ENCODE assay signal across 20 cellular contexts in genomic region chr5:173745561-173745960, GRCh38.
DNase-seq lines count a peak whose midpoint lies in the region; ATAC-seq, FAIRE-seq and TF ChIP-seq lines count a peak whose summit lies in the region.
"Had no signal": no experiment of that assay in that cellular context is flagged by ENCODE, and none has a peak within 500 bp of the region (broad histone marks: within the 10 kb centered on the region; RNA-seq: fewer than 3 reads in every experiment).

No MANE protein-coding gene starts in this region.

- FAIRE-seq in HepG2 (lab: Jason Lieb, UNC) (no peak), astrocyte (lab: Jason Lieb, UNC) (no peak)
- FAIRE-seq: RCC 7860, TTC549 had no signal

- H3K9me3 ChIP-seq in HepG2 (ENCODE audit: low read length) (no peaks in the 10 kb centered on the region), right lobe of liver (no peaks in the 10 kb centered on the region), astrocyte (ENCODE audit: insufficient read depth, low read depth, low read length) (no peaks in the 10 kb centered on the region)
- H3K9me3 ChIP-seq: heart right ventricle, thoracic aorta had no signal

- no peak overlapping the region for H3K23ac ChIP-seq in mesendoderm (ENCODE audit: low read length)

- no peak overlapping the region for H3K4me3 Mint-ChIP-seq in astrocyte (ENCODE audit: unreplicated experiment)
- H3K4me3 Mint-ChIP-seq: CD4-positive, alpha-beta T cell; neural crest cell had no signal

- intact Hi-C loops in HepG2 (cut with micrococcal nuclease; ENCODE audit: unreplicated experiment): no loop called here
- intact Hi-C loops in right lobe of liver (cut with DNase I): no loop called here
- intact Hi-C loops in dorsolateral prefrontal cortex (cut with DNase I): no loop called here

- H2BK120ac ChIP-seq in mesendoderm (ENCODE audit: low read depth, low read length): peak overlapping the region; percentile 93

- no peak overlapping the region for H2AFZ ChIP-seq in HepG2 (ENCODE audit: low read length)
- no peak overlapping the region for H2AFZ ChIP-seq in astrocyte (ENCODE audit: low read depth, low read length)

- peak overlapping the region; percentile 14 to 44 (median 30); a peak in 5 of 6 replicates for H3K4me3 ChIP-seq in HepG2 (replicated peaks in 1 of 3; ENCODE audit: insufficient read depth in 1 of 3, low read depth in 2 of 3, low read length in 3 of 3)
- H3K4me3 ChIP-seq in right lobe of liver: no peak overlapping the region
- H3K4me3 ChIP-seq in astrocyte (ENCODE audit: insufficient read depth, low read depth, low read length): no peak overlapping the region
- H3K4me3 ChIP-seq in mesendoderm (ENCODE audit: low read length): no peak overlapping the region
- H3K4me3 ChIP-seq in dorsolateral prefrontal cortex: peak overlapping the region in 7 of 59 donors; percentile 1 to 29 (median 10)
- H3K4me3 ChIP-seq: heart right ventricle, SK-N-MC, thoracic aorta had no signal

- no peaks in the 10 kb centered on the region for H3K36me3 ChIP-seq in HepG2 (replicated peaks in 1 of 2; ENCODE audit: control insufficient read depth in 1 of 2, insufficient read depth in 2 of 2, low read length in 2 of 2)
- no peaks in the 10 kb centered on the region for H3K36me3 ChIP-seq in right lobe of liver
- H3K36me3 ChIP-seq in astrocyte (ENCODE audit: insufficient read depth, low read length): no peaks in the 10 kb centered on the region
- no peaks in the 10 kb centered on the region for H3K36me3 ChIP-seq in mesendoderm (ENCODE audit: control insufficient read depth, insufficient read depth, low read length)
- H3K36me3 ChIP-seq: heart right ventricle, thoracic aorta had no signal

- CTCF ChIA-PET in HepG2 (lab: Yijun Ruan, JAX; ENCODE audit: low intra/inter-chr PET ratio, low total read pairs): no interaction called here

- in situ Hi-C loops in HepG2 (cut with HindIII; ENCODE audit: extremely low pct_ligation_motif_present, low pct_unique_long_range_greater_than_20kb): no loop called here

- DNase-seq in HepG2 (ENCODE audit: low spot score) (no peak), right lobe of liver (no peak), astrocyte (ENCODE audit: low read depth) (no peak), mesendoderm (peak; percentile 46), dorsolateral prefrontal cortex (no peak), AG20443 (ENCODE audit: low spot score) (no peak)
- DNase-seq: 8988T; CD4-positive, alpha-beta T cell; cerebellar nuclear complex; heart right ventricle; islet precursor cell; NCI-H2171 treated with DMSO at 0.1 percent for 48 hours; NCI-H748 treated with DMSO at 0.1 percent for 48 hours had no signal

- BruUV-seq in HepG2 (replicated peaks; lab: Mats Ljungman, UMichigan): TSS peak; percentile 76

- peaks cover 52% of the 10 kb centered on the region for H3K4me1 ChIP-seq in HepG2 (ENCODE audit: insufficient read depth, low read length)
- peaks cover 0 to 6% (median 0%) of the 10 kb centered on the region in 4 donors for H3K4me1 ChIP-seq in right lobe of liver
- peaks cover 4% of the 10 kb centered on the region for H3K4me1 ChIP-seq in astrocyte (ENCODE audit: insufficient read depth, low read length)
- H3K4me1 ChIP-seq in mesendoderm (ENCODE audit: control insufficient read depth, low read depth, low read length): peaks cover 12% of the 10 kb centered on the region

- POLR2A ChIA-PET in HepG2 (lab: Yijun Ruan, JAX): interaction anchor here (1.1 kb wide), 1 partner anchor 18 kb away, joined by 7 read pairs; no protein-coding TSS in a partner anchor

- H3K27me3 Mint-ChIP-seq in astrocyte (ENCODE audit: low read depth, unreplicated experiment): peaks cover 3% of the 10 kb centered on the region
- H3K27me3 Mint-ChIP-seq: CD4-positive, alpha-beta T cell had no signal

- H3K36me3 Mint-ChIP-seq in astrocyte (ENCODE audit: low read depth, unreplicated experiment): peaks cover 3% of the 10 kb centered on the region

- no peaks in the 10 kb centered on the region for H4K20me1 ChIP-seq in HepG2 (ENCODE audit: insufficient read depth, low read length)
- H4K20me1 ChIP-seq in astrocyte (ENCODE audit: insufficient read depth, low read length): no peaks in the 10 kb centered on the region

- no peak for TF ChIP-seq EP300 in HepG2 (IDR thresholded peaks at IDR 0.05; ENCODE audit: low read depth in 2 of 2, low read length in 2 of 2)
- TF ChIP-seq EP300 in HepG2 (CRISPR knock-in tag; IDR thresholded peaks at IDR 0.05; ENCODE audit: borderline replicate concordance): no peak

- H2AK5ac ChIP-seq in mesendoderm (ENCODE audit: low read length): no peak overlapping the region

- peak overlapping the region; percentile 48 for H3K4ac ChIP-seq in mesendoderm (ENCODE audit: low read depth, low read length)

- peak overlapping the region; percentile 65 for H3K4me2 ChIP-seq in HepG2 (ENCODE audit: low read depth, low read length)
- H3K4me2 ChIP-seq in astrocyte (ENCODE audit: low read length): no peak overlapping the region
- peak overlapping the region; percentile 23 for H3K4me2 ChIP-seq in mesendoderm (ENCODE audit: low read length)

- H3K79me2 ChIP-seq in HepG2 (ENCODE audit: insufficient read depth, low read length): no peaks in the 10 kb centered on the region
- no peaks in the 10 kb centered on the region for H3K79me2 ChIP-seq in astrocyte (ENCODE audit: insufficient read depth, low read length)
- no peaks in the 10 kb centered on the region for H3K79me2 ChIP-seq in mesendoderm (ENCODE audit: control insufficient read depth, insufficient read depth, low read length)

- no peak overlapping the region for H4K5ac ChIP-seq in mesendoderm (ENCODE audit: low read length)

- H3K27ac ChIP-seq in HepG2 (ENCODE audit: extremely low read length, insufficient read depth, low read length): peak overlapping the region; percentile 7
- no peak overlapping the region for H3K27ac ChIP-seq in right lobe of liver
- no peak overlapping the region for H3K27ac ChIP-seq in astrocyte (ENCODE audit: low read depth, low read length)
- peak overlapping the region; percentile 30 for H3K27ac ChIP-seq in mesendoderm (ENCODE audit: low read depth, low read length)
- H3K27ac ChIP-seq in dorsolateral prefrontal cortex: peak overlapping the region in 16 of 59 donors; percentile 3 to 68 (median 32)
- H3K27ac ChIP-seq: SK-N-MC, thoracic aorta had no signal

- H2BK5ac ChIP-seq in mesendoderm (ENCODE audit: low read length): peak overlapping the region; percentile 79

- TF ChIP-seq CTCF in HepG2 (CRISPR knock-in tag; IDR thresholded peaks at IDR 0.05) (no peak), right lobe of liver (IDR thresholded peaks at IDR 0.05) (no peak), astrocyte (IDR thresholded peaks at IDR 0.05; ENCODE audit: insufficient read depth, low read depth, low read length) (no peak), dorsolateral prefrontal cortex (IDR thresholded peaks at IDR 0.05 in 54 of 56, conservative IDR thresholded peaks at IDR 0.05 in 2 of 56; ENCODE audit: low read depth in 1 of 56, partially characterized antibody in 56 of 56) (no peak)

- 62% methylated on average over 7 of the region's 7 CpGs for WGBS in HepG2 (ENCODE audit: low lambda C conversion rate)
- WGBS in right lobe of liver (ENCODE audit: insufficient coverage, low coverage, low lambda C conversion rate, missing lambda C conversion rate): 83% methylated on average over 5 of the region's 7 CpGs
- WGBS in mesendoderm (ENCODE audit: extremely low coverage, insufficient coverage, low lambda C conversion rate): no CpG with 5 or more reads among the region's 7 CpGs

- H3K9me3 Mint-ChIP-seq in astrocyte (ENCODE audit: unreplicated experiment): no peaks in the 10 kb centered on the region
- H3K9me3 Mint-ChIP-seq: CD4-positive, alpha-beta T cell; neural crest cell had no signal

- H4K8ac ChIP-seq in mesendoderm (ENCODE audit: low read depth, low read length): no peak overlapping the region

- no peak overlapping the region for H2BK15ac ChIP-seq in mesendoderm (replicated peaks; ENCODE audit: low read depth)

- H3K27me3 ChIP-seq in HepG2 (ENCODE audit: control insufficient read depth in 1 of 2, insufficient read depth in 2 of 2, low read length in 2 of 2) (no peaks in the 10 kb centered on the region), right lobe of liver (no peaks in the 10 kb centered on the region), astrocyte (ENCODE audit: insufficient read depth, low read length) (no peaks in the 10 kb centered on the region), mesendoderm (ENCODE audit: insufficient read depth, low read length, poor library complexity) (no peaks in the 10 kb centered on the region), dorsolateral prefrontal cortex (no peaks in the 10 kb centered on the region)
- H3K27me3 ChIP-seq: heart right ventricle had no signal

- H3K9ac ChIP-seq in HepG2 (ENCODE audit: insufficient read depth, low read depth, low read length) (peak overlapping the region; percentile 41), astrocyte (ENCODE audit: low read length) (no peak overlapping the region), mesendoderm (ENCODE audit: low read length) (peak overlapping the region; percentile 49)

- no peak for TF ChIP-seq RAD21 in HepG2 (CRISPR knock-in tag; IDR thresholded peaks at IDR 0.05)

- peak overlapping the region; percentile 76 for H3K56ac ChIP-seq in mesendoderm (ENCODE audit: low read length)

- H3K4me1 Mint-ChIP-seq in astrocyte (ENCODE audit: low read depth, unreplicated experiment): peaks cover 26% of the 10 kb centered on the region

- H3K79me1 ChIP-seq in mesendoderm (ENCODE audit: low read length): peaks cover 3% of the 10 kb centered on the region

- peak overlapping the region; percentile 81 for H3K18ac ChIP-seq in mesendoderm (ENCODE audit: low read length)

- TF ChIP-seq POLR2A in HepG2 (IDR thresholded peaks at IDR 0.05; ENCODE audit: insufficient read depth in 1 of 2, low read depth in 2 of 2, low read length in 2 of 2): no peak
- no peak for TF ChIP-seq POLR2A in right lobe of liver (IDR thresholded peaks at IDR 0.05)

- ATAC-seq in HepG2: no peak
- ATAC-seq in right lobe of liver: no peak
- ATAC-seq in HG03442 (IDR thresholded peaks at IDR 0.05; ENCODE audit: unreplicated experiment): no peak
- no peak for ATAC-seq in HG02759 (IDR thresholded peaks at IDR 0.05; ENCODE audit: unreplicated experiment)

- peak overlapping the region; percentile 75 for H3K27ac Mint-ChIP-seq in astrocyte (ENCODE audit: unreplicated experiment)
- H3K27ac Mint-ChIP-seq: CD4-positive, alpha-beta T cell had no signal

TF ChIP-seq in HepG2, 621 proteins besides CTCF, POLR2A, EP300 and RAD21:
- 0 out of 2 replicates have a peak, but pooled peaks have one; percentile 9 for TF ChIP-seq NCOR1 (IDR thresholded peaks at IDR 0.05; ENCODE audit: borderline replicate concordance, low read length)
- TF ChIP-seq IRX3 (CRISPR knock-in tag; IDR thresholded peaks at IDR 0.05; ENCODE audit: borderline replicate concordance, low read depth): no peak
TF ChIP-seq in HepG2: peak in this region for 1.

Comparison
In these comparisons a context has a peak if more than half of its experiments do, and no peak if none do; other contexts are left out.
1. H3K27ac ChIP-seq: peak in HepG2 (single experiment) and mesendoderm (single experiment); none in right lobe of liver (0 of 3) and astrocyte (single experiment).
2. H3K4me3 ChIP-seq: peak in HepG2 (3 of 3); none in right lobe of liver (0 of 3), astrocyte (single experiment) and mesendoderm (single experiment).